19 cellular contexts compared by ENCODE assay signal in the genomic region with DNA sequence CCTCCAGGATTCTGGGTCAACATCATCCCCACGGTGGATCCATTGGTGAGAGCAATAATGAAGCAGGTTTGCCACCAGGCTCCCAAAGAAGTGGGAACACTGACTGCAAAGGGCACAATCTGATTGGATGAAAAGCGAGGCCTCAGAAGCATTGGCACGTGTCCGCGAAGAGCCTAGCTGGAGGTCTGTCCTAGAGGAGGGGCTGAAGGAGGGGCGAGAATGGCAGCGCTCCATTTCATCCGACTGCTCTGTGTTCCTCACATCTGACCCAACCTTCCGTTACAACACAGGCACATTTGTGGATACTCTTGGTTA.
DNase-seq lines count a peak whose midpoint lies in the region; ATAC-seq and TF ChIP-seq lines count a peak whose summit lies in the region.
"Had no signal": no experiment of that assay in that cellular context is flagged by ENCODE, and none has a peak within 500 bp of the region (broad histone marks: within the 10 kb centered on the region; RNA-seq: fewer than 3 reads in every experiment).

No MANE protein-coding gene starts in this region.

- H4K5ac ChIP-seq in H9 (ENCODE audit: insufficient read length, low read depth, low read length) = no peak overlapping the region

- no peak overlapping the region for H3K56ac ChIP-seq in H9 (ENCODE audit: insufficient read length, low read depth, low read length)

- no peaks in the 10 kb centered on the region; the same call in 1 of the 2 replicates for H3K27me3 ChIP-seq in H9 (ENCODE audit: insufficient read depth, low read length)
- peaks cover 0 to 31% (median 0%) of the 10 kb centered on the region in 7 donors for H3K27me3 ChIP-seq in spleen (replicated peaks in 1 of 7)
- no peaks in the 10 kb centered on the region for H3K27me3 ChIP-seq in A673 (replicated peaks; ENCODE audit: insufficient read depth, low read depth, low read length, poor library complexity)
- H3K27me3 ChIP-seq: MG63 had no signal

- H4K8ac ChIP-seq in H9 (replicated peaks; ENCODE audit: insufficient read length, low read depth, low read length) = no peak overlapping the region

- no peak overlapping the region for H3K18ac ChIP-seq in H9 (ENCODE audit: insufficient read length, low read depth, low read length)

- peak; percentile 52 for DNase-seq in activated CD8-positive, alpha-beta memory T cell treated with anti-CD3 and anti-CD28 coated beads for 24 hours
- no peak for DNase-seq in activated CD8-positive, alpha-beta memory T cell treated with anti-CD3 and anti-CD28 coated beads, Interleukin-2, amount 10 ng/mL, durations not matched to agents 7 days and 5 days
- DNase-seq in H9 (peak; percentile 24), endothelial cell (ENCODE audit: low spot score) (no peak), spleen (peak; percentile 42), A673 (ENCODE audit: low spot score) (no peak)
- no peak for DNase-seq in activated CD4-positive, CD25-positive, alpha-beta regulatory T cell treated with anti-CD3 and anti-CD28 coated beads, Interleukin-2, amount 50 U/mL, for 72 hours
- DNase-seq: 8988T; CD8-positive, alpha-beta T cell; DMS79 treated with DMSO at 0.1 percent for 48 hours; H7; Kasumi-1; MG63; NCI-H1048; NCI-H1436 treated with DMSO at 0.1 percent for 48 hours; NCI-H2029; NCI-H2171; NCI-H526 had no signal

- H3K36me3 ChIP-seq in spleen = no peaks in the 10 kb centered on the region
- no peaks in the 10 kb centered on the region for H3K36me3 ChIP-seq in A673 (ENCODE audit: insufficient read depth, low read length, poor library complexity, severe bottlenecking)
- H3K36me3 ChIP-seq: MG63 had no signal

- no peak overlapping the region for H2BK15ac ChIP-seq in H9 (ENCODE audit: low read depth, low read length)

- H2BK120ac ChIP-seq in H9 (ENCODE audit: low read depth, low read length, poor library complexity, severe bottlenecking) = no peak overlapping the region

- TF ChIP-seq CTCF in H9 (conservative IDR thresholded peaks at IDR 0.05) = no peak
- TF ChIP-seq CTCF in endothelial cell (IDR thresholded peaks at IDR 0.05; ENCODE audit: unreplicated experiment) = no peak
- no peak for TF ChIP-seq CTCF in spleen (IDR thresholded peaks at IDR 0.05 in 8 of 11, conservative IDR thresholded peaks at IDR 0.05 in 3 of 11)
- TF ChIP-seq CTCF in A673 (conservative IDR thresholded peaks at IDR 0.05; ENCODE audit: low read depth, low read length) = no peak

- H3K4ac ChIP-seq in H9 (ENCODE audit: low read depth, low read length) = no peak overlapping the region

- H3K9ac ChIP-seq in H9 (ENCODE audit: extremely low read depth, insufficient read length, low read length) = no peak overlapping the region

- no peak overlapping the region for H3K23ac ChIP-seq in H9 (ENCODE audit: insufficient read length, low read depth, low read length)

- H3K9me3 ChIP-seq in H9 (ENCODE audit: control insufficient read depth, low read depth, low read length) (no peaks in the 10 kb centered on the region), spleen (peaks cover 0 to 10% (median 5%) of the 10 kb centered on the region in 8 donors), A673 (ENCODE audit: low read depth, low read length, poor library complexity, severe bottlenecking) (peaks cover 5% of the 10 kb centered on the region)

- intact Hi-C loops in spleen (cut with DNase I; ENCODE audit: low total_unique reads) (no loop called here), A673 (cut with micrococcal nuclease; ENCODE audit: unreplicated experiment) (no loop called here)

- no peak overlapping the region for H2AFZ ChIP-seq in H9 (ENCODE audit: low read length)

- H3K36me3 Mint-ChIP-seq in activated CD8-positive, alpha-beta memory T cell treated with anti-CD3 and anti-CD28 coated beads, Interleukin-2, amount 10 ng/mL, durations not matched to agents 7 days and 5 days = no peaks in the 10 kb centered on the region
- H3K36me3 Mint-ChIP-seq in H9 (ENCODE audit: insufficient read depth in 1 of 3, low read depth in 3 of 3) (peaks cover 7 to 24% (median 21%) of the 10 kb centered on the region in 3 experiments), endothelial cell (ENCODE audit: low read depth, unreplicated experiment) (peaks cover 14% of the 10 kb centered on the region)
- H3K36me3 Mint-ChIP-seq: CD8-positive, alpha-beta T cell had no signal

- H3K79me1 ChIP-seq in H9 (ENCODE audit: insufficient read depth, low read depth, low read length, poor library complexity, severe bottlenecking) = no peaks in the 10 kb centered on the region

- peaks cover 6% of the 10 kb centered on the region for H3K4me1 Mint-ChIP-seq in activated CD8-positive, alpha-beta memory T cell treated with anti-CD3 and anti-CD28 coated beads, Interleukin-2, amount 10 ng/mL, durations not matched to agents 7 days and 5 days
- H3K4me1 Mint-ChIP-seq in H9 (peaks cover 37 to 41% of the 10 kb centered on the region in 2 experiments), endothelial cell (ENCODE audit: unreplicated experiment) (peaks cover 24% of the 10 kb centered on the region)

- peaks cover 17% of the 10 kb centered on the region for H3K23me2 ChIP-seq in H9 (ENCODE audit: insufficient read length, low read depth, low read length, poor library complexity, severe bottlenecking)

- no peak overlapping the region for H2AK5ac ChIP-seq in H9 (ENCODE audit: insufficient read length, low read length)

- H4K20me1 ChIP-seq in H9 (ENCODE audit: control insufficient read depth, insufficient read depth, insufficient read length) = no peaks in the 10 kb centered on the region

- H4K91ac ChIP-seq in H9 (ENCODE audit: insufficient read length, low read depth, low read length) = no peak overlapping the region

- WGBS in H9 (ENCODE audit: extremely low coverage, insufficient read length, low lambda C conversion rate) = no CpG with 5 or more reads among the region's 9 CpGs
- WGBS in spleen, 5 donors = 94 to 97% (median 95%) methylated on average over 9 of the region's 9 CpGs

- H3K14ac ChIP-seq in H9 (ENCODE audit: insufficient read depth, low read length) = no peak overlapping the region

- H3K27ac Mint-ChIP-seq in activated CD8-positive, alpha-beta memory T cell treated with anti-CD3 and anti-CD28 coated beads, Interleukin-2, amount 10 ng/mL, durations not matched to agents 7 days and 5 days = no peak overlapping the region
- H3K27ac Mint-ChIP-seq in H9 (0 out of 7 replicates have a peak overlapping the region, but pooled peaks of 1 of the 3 experiments have one; percentile 26), endothelial cell (ENCODE audit: unreplicated experiment) (no peak overlapping the region)
- H3K27ac Mint-ChIP-seq: CD8-positive, alpha-beta T cell had no signal

- H3K79me2 ChIP-seq in H9 (ENCODE audit: insufficient read depth, low read length) = no peaks in the 10 kb centered on the region

- H3K4me3 Mint-ChIP-seq in activated CD8-positive, alpha-beta memory T cell treated with anti-CD3 and anti-CD28 coated beads, Interleukin-2, amount 10 ng/mL, durations not matched to agents 7 days and 5 days = no peak overlapping the region
- peak overlapping the region in 1 of 2 experiments; percentile 33; a peak in 1 of 5 replicates for H3K4me3 Mint-ChIP-seq in H9
- peak overlapping the region; percentile 43 for H3K4me3 Mint-ChIP-seq in endothelial cell (ENCODE audit: unreplicated experiment)
- H3K4me3 Mint-ChIP-seq: CD8-positive, alpha-beta T cell had no signal

- no peak for ATAC-seq in activated CD8-positive, alpha-beta memory T cell treated with anti-CD3 and anti-CD28 coated beads, Interleukin-2, amount 10 ng/mL, durations not matched to agents 7 days and 5 days
- ATAC-seq in GM18867 (IDR thresholded peaks at IDR 0.05; ENCODE audit: unreplicated experiment) = no peak
- ATAC-seq: CD8-positive, alpha-beta T cell had no signal

- H3K9me3 Mint-ChIP-seq in activated CD8-positive, alpha-beta memory T cell treated with anti-CD3 and anti-CD28 coated beads, Interleukin-2, amount 10 ng/mL, durations not matched to agents 7 days and 5 days (ENCODE audit: low read depth) = peaks cover 2% of the 10 kb centered on the region
- H3K9me3 Mint-ChIP-seq in H9 = peaks cover 16 to 27% of the 10 kb centered on the region in 2 experiments
- H3K9me3 Mint-ChIP-seq in endothelial cell (ENCODE audit: unreplicated experiment) = no peaks in the 10 kb centered on the region
- H3K9me3 Mint-ChIP-seq: CD8-positive, alpha-beta T cell had no signal

- H2BK5ac ChIP-seq in H9 (ENCODE audit: insufficient read length, low read length) = no peak overlapping the region

- no peak overlapping the region for H3K27ac ChIP-seq in H9 (ENCODE audit: insufficient read length, low read depth, low read length)
- no peak overlapping the region for H3K27ac ChIP-seq in spleen
- no peak overlapping the region for H3K27ac ChIP-seq in A673 (ENCODE audit: low read depth, low read length, poor library complexity, severe bottlenecking)

- H3K27me3 Mint-ChIP-seq in activated CD8-positive, alpha-beta memory T cell treated with anti-CD3 and anti-CD28 coated beads, Interleukin-2, amount 10 ng/mL, durations not matched to agents 7 days and 5 days = peaks cover 50% of the 10 kb centered on the region
- H3K27me3 Mint-ChIP-seq in H9 (ENCODE audit: low read depth) (peaks cover 40% of the 10 kb centered on the region), endothelial cell (ENCODE audit: unreplicated experiment) (peaks cover 2% of the 10 kb centered on the region)

- H2BK12ac ChIP-seq in H9 (ENCODE audit: insufficient read length, low read depth, low read length) = no peak overlapping the region

- H3K4me3 ChIP-seq in spleen = no peak overlapping the region
- no peak overlapping the region for H3K4me3 ChIP-seq in A673 (ENCODE audit: low read depth, low read length, poor library complexity, severe bottlenecking)
- H3K4me3 ChIP-seq: MG63 had no signal

- TF ChIP-seq POLR2A in spleen (IDR thresholded peaks at IDR 0.05) = no peak

- BruUV-seq in A673 (replicated peaks; lab: Mats Ljungman, UMichigan) = no TSS peak

- CTCF ChIA-PET in activated CD8-positive, alpha-beta memory T cell treated with anti-CD3 and anti-CD28 coated beads, Interleukin-2, amount 10 ng/mL, durations not matched to agents 7 days and 5 days (lab: Charles Lee) = no interaction called here
- CTCF ChIA-PET in A673 (lab: Charles Lee) = no interaction called here

- H3K4me1 ChIP-seq in H9 (ENCODE audit: insufficient read depth, low read length) (peaks cover 5% of the 10 kb centered on the region), spleen (peaks cover 4 to 42% (median 22%) of the 10 kb centered on the region in 6 donors), A673 (ENCODE audit: insufficient read depth, low read length, poor library complexity, severe bottlenecking) (peaks cover 6% of the 10 kb centered on the region)

- no peak overlapping the region for H3T11ph ChIP-seq in H9 (ENCODE audit: low read length)

- H2BK20ac ChIP-seq in H9 (ENCODE audit: low read depth, low read length, poor library complexity, severe bottlenecking) = no peak overlapping the region

- POLR2A ChIA-PET in A673 (lab: Charles Lee; ENCODE audit: low non-redundant PET) = no interaction called here

- H3K4me2 ChIP-seq in H9 (ENCODE audit: insufficient read depth, insufficient read length, low read length) = no peak overlapping the region

Comparison
In these comparisons a context has a peak if more than half of its experiments do, and no peak if none do; other contexts are left out.
1. DNase-seq: peak in activated CD8-positive, alpha-beta memory T cell treated with anti-CD3 and anti-CD28 coated beads for 24 hours (single experiment), H9 (single experiment) and spleen (single experiment); none in activated CD8-positive, alpha-beta memory T cell treated with anti-CD3 and anti-CD28 coated beads, Interleukin-2, amount 10 ng/mL, durations not matched to agents 7 days and 5 days (single experiment), endothelial cell (single experiment), A673 (single experiment) and activated CD4-positive, CD25-positive, alpha-beta regulatory T cell treated with anti-CD3 and anti-CD28 coated beads, Interleukin-2, amount 50 U/mL, for 72 hours (single experiment).